In genomic region chr1:6275826-6276764, GRCh38 we compare ENCODE assay signal across 10 cellular contexts. TPM values are rescaled to one million over a fixed set of nuclear protein-coding genes. Genes with fewer than 3 reads are reported as not detected.
A peak's percentile ranks its signal among the peaks of the same experiment; 100 is the strongest.
DNase-seq lines count a peak whose midpoint lies in the region; ATAC-seq and TF ChIP-seq lines count a peak whose summit lies in the region.
"Had no signal": no experiment of that assay in that cellular context is flagged by ENCODE, and none has a peak within 500 bp of the region (broad histone marks: within the 10 kb centered on the region; RNA-seq: fewer than 3 reads in every experiment).

No MANE protein-coding gene starts in this region.

- H3K4me1 ChIP-seq in esophagus muscularis mucosa: peaks cover 14 to 35% (median 25%) of the 10 kb centered on the region in 4 donors
- H3K4me1 ChIP-seq in muscle layer of colon (ENCODE audit: insufficient read depth, low read length): peaks cover 16% of the 10 kb centered on the region

- H3K27me3 Mint-ChIP-seq in stimulated activated naive B cell treated with anti-CD40 and anti-IgM and Interleukin-4, amounts not matched to agents 10 μg/mL and 1 μg/mL and 100 μg/mL, for 72 hours: no peaks in the 10 kb centered on the region

- DNase-seq in NCI-H2171 treated with DMSO at 0.1 percent for 48 hours (lab: John Stamatoyannopoulos, UW): peak; percentile 98
- DNase-seq in esophagus muscularis mucosa (ENCODE audit: extremely low spot score): no peak
- peak; percentile 66 for DNase-seq in ureter (ENCODE audit: low spot score)
- no peak for DNase-seq in GDM1 (lab: John Stamatoyannopoulos, UW)
- no peak for DNase-seq in activated CD4-positive, alpha-beta T cell treated with anti-CD3 and anti-CD28 coated beads, Interleukin-2, amount 50 U/mL, for 4 hours
- no peak for DNase-seq in stimulated activated naive B cell treated with anti-CD40 and anti-IgM and Interleukin-4, amounts not matched to agents 10 μg/mL and 1 μg/mL and 100 μg/mL, for 72 hours
- DNase-seq: effector memory CD4-positive, alpha-beta T cell had no signal

- no peak for ATAC-seq in HG03460 (IDR thresholded peaks at IDR 0.05; ENCODE audit: unreplicated experiment)
- ATAC-seq in stimulated activated naive B cell treated with anti-CD40 and anti-IgM and Interleukin-4, amounts not matched to agents 10 μg/mL and 1 μg/mL and 100 μg/mL, for 72 hours (replicated peaks): no peak

- no peak for TF ChIP-seq EP300 in esophagus muscularis mucosa (IDR thresholded peaks at IDR 0.05)

- H3K4me3 Mint-ChIP-seq in stimulated activated naive B cell treated with anti-CD40 and anti-IgM and Interleukin-4, amounts not matched to agents 10 μg/mL and 1 μg/mL and 100 μg/mL, for 72 hours: no peak overlapping the region

- H3K27me3 ChIP-seq in esophagus muscularis mucosa: no peaks in the 10 kb centered on the region
- H3K27me3 ChIP-seq in muscle layer of colon (ENCODE audit: control insufficient read depth in 1 of 2, insufficient read depth in 2 of 2, low read length in 2 of 2): no peaks in the 10 kb centered on the region

- H3K36me3 ChIP-seq in esophagus muscularis mucosa (peaks cover 0 to 6% (median 0%) of the 10 kb centered on the region in 4 donors), muscle layer of colon (ENCODE audit: insufficient read depth, low read length) (no peaks in the 10 kb centered on the region)

- H3K9ac ChIP-seq in muscle layer of colon (ENCODE audit: low read length): no peak overlapping the region
- H3K9ac ChIP-seq: KMS-11 had no signal

- H3K9me3 Mint-ChIP-seq in stimulated activated naive B cell treated with anti-CD40 and anti-IgM and Interleukin-4, amounts not matched to agents 10 μg/mL and 1 μg/mL and 100 μg/mL, for 72 hours: no peaks in the 10 kb centered on the region

- H3K4me1 Mint-ChIP-seq in stimulated activated naive B cell treated with anti-CD40 and anti-IgM and Interleukin-4, amounts not matched to agents 10 μg/mL and 1 μg/mL and 100 μg/mL, for 72 hours: no peaks in the 10 kb centered on the region

- no peak for TF ChIP-seq CTCF in esophagus muscularis mucosa (IDR thresholded peaks at IDR 0.05)

- H3K27ac ChIP-seq in esophagus muscularis mucosa (replicated peaks in 1 of 4): peak overlapping the region; percentile 65 to 79 (median 69)
- peak overlapping the region; percentile 60 for H3K27ac ChIP-seq in muscle layer of colon (ENCODE audit: low read depth, low read length)
- H3K27ac ChIP-seq: KMS-11 had no signal

- WGBS in esophagus muscularis mucosa: 40% methylated on average over 31 of the region's 35 CpGs

- H3K9me3 ChIP-seq in esophagus muscularis mucosa (no peaks in the 10 kb centered on the region), muscle layer of colon (ENCODE audit: low read length) (no peaks in the 10 kb centered on the region)

- H3K4me3 ChIP-seq in esophagus muscularis mucosa (peak overlapping the region in 3 of 4 donors; percentile 6 to 39 (median 14)), muscle layer of colon (ENCODE audit: low read depth in 1 of 2, low read length in 2 of 2) (peak overlapping the region; percentile 25 to 45)

- TF ChIP-seq POLR2A in esophagus muscularis mucosa (IDR thresholded peaks at IDR 0.05; ENCODE audit: low read depth): no peak

- H3K36me3 Mint-ChIP-seq in stimulated activated naive B cell treated with anti-CD40 and anti-IgM and Interleukin-4, amounts not matched to agents 10 μg/mL and 1 μg/mL and 100 μg/mL, for 72 hours: peaks cover 2 to 6% of the 10 kb centered on the region in 2 donors

- no peak overlapping the region for H3K27ac Mint-ChIP-seq in stimulated activated naive B cell treated with anti-CD40 and anti-IgM and Interleukin-4, amounts not matched to agents 10 μg/mL and 1 μg/mL and 100 μg/mL, for 72 hours

- intact Hi-C loops in esophagus muscularis mucosa (cut with DNase I): no loop called here

RNA-seq across cellular contexts. Expression of gene GPR153, which starts 15.2 kb away (rescaled TPM):
- total RNA-seq in esophagus muscularis mucosa: 10 to 100 TPM in 2 of 4 donors, 1 to 10 TPM in 2; 5.5 to 11.0 (median 9.3) TPM
- total RNA-seq in ureter: 7.2 TPM

RNA-seq across cellular contexts. Expression of gene HES3, which starts 32.1 kb away (rescaled TPM):
- total RNA-seq in esophagus muscularis mucosa (not detected), ureter (not detected)

RNA-seq across cellular contexts. Expression of gene ICMT, which starts 40.3 kb away (rescaled TPM):
- total RNA-seq in esophagus muscularis mucosa (10 to 100 TPM; 60.0 to 89.5 (median 77.8) TPM), ureter (52.1 TPM)

Comparison
In these comparisons a context has a peak if more than half of its experiments do, and no peak if none do; other contexts are left out.
1. DNase-seq: peak in NCI-H2171 treated with DMSO at 0.1 percent for 48 hours (single experiment) and ureter (single experiment); none in esophagus muscularis mucosa (single experiment), GDM1 (single experiment), activated CD4-positive, alpha-beta T cell treated with anti-CD3 and anti-CD28 coated beads, Interleukin-2, amount 50 U/mL, for 4 hours (0 of 2) and stimulated activated naive B cell treated with anti-CD40 and anti-IgM and Interleukin-4, amounts not matched to agents 10 μg/mL and 1 μg/mL and 100 μg/mL, for 72 hours (single experiment).